14 cellular contexts compared by ENCODE assay signal in the genomic region with DNA sequence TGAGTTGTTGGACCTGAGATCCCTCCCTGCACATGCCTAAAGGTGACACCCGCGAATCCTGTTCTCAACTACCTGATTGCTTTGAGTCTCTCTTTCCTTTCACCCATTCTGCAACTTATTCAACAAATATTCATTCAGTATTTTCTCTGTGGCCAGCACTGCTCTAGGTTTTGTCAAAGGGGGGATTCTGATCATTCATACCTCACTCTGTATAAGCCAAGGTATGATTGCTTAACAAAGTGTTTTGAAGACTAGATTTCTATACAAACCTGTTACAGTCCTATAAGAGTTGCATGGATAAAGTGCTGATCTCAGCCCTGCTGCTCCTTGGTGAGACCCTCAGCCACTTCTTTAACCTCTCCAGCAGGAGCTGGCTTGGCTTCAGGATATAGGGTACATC.
DNase-seq lines count a peak whose midpoint lies in the region; ATAC-seq and TF ChIP-seq lines count a peak whose summit lies in the region.
"Had no signal": no experiment of that assay in that cellular context is flagged by ENCODE, and none has a peak within 500 bp of the region (broad histone marks: within the 10 kb centered on the region; RNA-seq: fewer than 3 reads in every experiment).

No MANE protein-coding gene starts in this region.

- H3K27ac Mint-ChIP-seq in stimulated activated effector memory CD8-positive, alpha-beta T cell treated with anti-CD3 and anti-CD28 coated beads, Interleukin-12 subunit alpha, Interleukin-12 subunit beta, amount 100 ng/mL, for 72 hours, result no peak overlapping the region
- H3K27ac Mint-ChIP-seq: CD4-positive, alpha-beta memory T cell had no signal

- no peak for TF ChIP-seq POLR2A in IMR-90 (IDR thresholded peaks at IDR 0.05; ENCODE audit: low read depth, low read length)

- H2BK120ac ChIP-seq in IMR-90 (ENCODE audit: low read depth, low read length), result 0 out of 2 replicates have a peak overlapping the region, but pooled peaks have one; percentile 6

- H3K18ac ChIP-seq in IMR-90 (ENCODE audit: low read depth, low read length), result no peak overlapping the region

- no peak overlapping the region for H3K4me3 Mint-ChIP-seq in stimulated activated effector memory CD8-positive, alpha-beta T cell treated with anti-CD3 and anti-CD28 coated beads, Interleukin-12 subunit alpha, Interleukin-12 subunit beta, amount 100 ng/mL, for 72 hours
- H3K4me3 Mint-ChIP-seq: CD4-positive, alpha-beta memory T cell had no signal

- H3K36me3 ChIP-seq in IMR-90 (ENCODE audit: control insufficient read depth, insufficient read depth, low read length) (no peaks in the 10 kb centered on the region), Karpas-422 (ENCODE audit: insufficient read depth, low read length) (no peaks in the 10 kb centered on the region), psoas muscle (ENCODE audit: insufficient read depth in 1 of 2, low read depth in 1 of 2) (no peaks in the 10 kb centered on the region)

- H3K9me1 ChIP-seq in IMR-90 (ENCODE audit: insufficient read depth, low read length), result peaks cover 4% of the 10 kb centered on the region; the same call in 1 of the 2 replicates

- CTCF ChIA-PET in IMR-90 (lab: Yijun Ruan, JAX), result no interaction called here

- H4K91ac ChIP-seq in IMR-90 (ENCODE audit: insufficient read depth, low read depth, low read length), result no peak overlapping the region

- no peaks in the 10 kb centered on the region for H3K36me3 Mint-ChIP-seq in stimulated activated effector memory CD8-positive, alpha-beta T cell treated with anti-CD3 and anti-CD28 coated beads, Interleukin-12 subunit alpha, Interleukin-12 subunit beta, amount 100 ng/mL, for 72 hours
- H3K36me3 Mint-ChIP-seq: CD4-positive, alpha-beta memory T cell had no signal

- H2AK9ac ChIP-seq in IMR-90 (replicated peaks; ENCODE audit: low read depth, low read length, poor library complexity), result no peak overlapping the region

- ATAC-seq in IMR-90 (ENCODE audit: low read depth) (no peak), psoas muscle (no peak), GM21515 (IDR thresholded peaks at IDR 0.05; ENCODE audit: unreplicated experiment) (no peak)
- peak; percentile 42 for ATAC-seq in stimulated activated effector memory CD8-positive, alpha-beta T cell treated with anti-CD3 and anti-CD28 coated beads, Interleukin-12 subunit alpha, Interleukin-12 subunit beta, amount 100 ng/mL, for 72 hours

- H3K4me1 ChIP-seq in IMR-90 (ENCODE audit: control insufficient read depth, insufficient read depth, low read length) (peaks cover 9% of the 10 kb centered on the region), Karpas-422 (ENCODE audit: low read length) (peaks cover 77% of the 10 kb centered on the region), psoas muscle (peaks cover 75% of the 10 kb centered on the region)

- H3K9me3 Mint-ChIP-seq in stimulated activated effector memory CD8-positive, alpha-beta T cell treated with anti-CD3 and anti-CD28 coated beads, Interleukin-12 subunit alpha, Interleukin-12 subunit beta, amount 100 ng/mL, for 72 hours, result no peaks in the 10 kb centered on the region

- H3K9me3 ChIP-seq in IMR-90 (ENCODE audit: control insufficient read depth, insufficient read depth, low read length) (no peaks in the 10 kb centered on the region), Karpas-422 (ENCODE audit: low read length) (no peaks in the 10 kb centered on the region), psoas muscle (no peaks in the 10 kb centered on the region)

- H3K27ac ChIP-seq in IMR-90 (ENCODE audit: insufficient read depth, low read length) (no peak overlapping the region), Karpas-422 (ENCODE audit: low read length) (peak overlapping the region; percentile 70), psoas muscle (peak overlapping the region; percentile 87)

- no peak for TF ChIP-seq CTCF in IMR-90 (conservative IDR thresholded peaks at IDR 0.05; ENCODE audit: low read depth, low read length)
- TF ChIP-seq CTCF in psoas muscle (IDR thresholded peaks at IDR 0.05), result no peak

- no TSS peak for BruUV-seq in IMR-90 (replicated peaks; lab: Mats Ljungman, UMichigan)

- dilution Hi-C loops in IMR-90 (cut with HindIII; ENCODE audit: low sequenced_read_pairs, unreplicated experiment), result no loop called here

- no peak overlapping the region for H2AK5ac ChIP-seq in IMR-90 (ENCODE audit: low read depth, low read length)

- no peak overlapping the region for H3K9ac ChIP-seq in IMR-90 (ENCODE audit: low read depth, low read length)
- H3K9ac ChIP-seq in Karpas-422 (ENCODE audit: low read length), result 0 out of 2 replicates have a peak overlapping the region, but pooled peaks have one; percentile 31

- no peak overlapping the region for H4K5ac ChIP-seq in IMR-90 (ENCODE audit: low read depth, low read length)

- peaks cover 55% of the 10 kb centered on the region for H3K4me1 Mint-ChIP-seq in stimulated activated effector memory CD8-positive, alpha-beta T cell treated with anti-CD3 and anti-CD28 coated beads, Interleukin-12 subunit alpha, Interleukin-12 subunit beta, amount 100 ng/mL, for 72 hours

- POLR2A ChIA-PET in IMR-90 (lab: Charles Lee; ENCODE audit: unreplicated experiment), result no interaction called here

- H3K79me1 ChIP-seq in IMR-90 (ENCODE audit: low read depth in 1 of 2, low read length in 2 of 2), result no peaks in the 10 kb centered on the region

- no peak overlapping the region for H3K14ac ChIP-seq in IMR-90 (replicated peaks; ENCODE audit: low read depth, low read length)

- TF ChIP-seq RAD21 in IMR-90 (IDR thresholded peaks at IDR 0.05; ENCODE audit: low read length), result no peak

- no peak overlapping the region for H2BK5ac ChIP-seq in IMR-90 (ENCODE audit: low read depth, low read length, poor library complexity, severe bottlenecking)

- no peak overlapping the region for H3K4ac ChIP-seq in IMR-90 (ENCODE audit: low read depth, low read length)

- 90% methylated on average over 2 of the region's 2 CpGs; no CpG with 5 or more reads in 1 of the 2 experiments for WGBS in IMR-90 (ENCODE audit: extremely low coverage in 2 of 2, insufficient read length in 1 of 2), 2 experiments
- 92 to 96% (median 93%) methylated on average over 2 of the region's 2 CpGs for WGBS in psoas muscle, 3 donors

- DNase-seq in IMR-90 (no peak), Karpas-422 (no peak), psoas muscle (no peak), NCI-H526 (lab: John Stamatoyannopoulos, UW) (no peak)
- DNase-seq in stimulated activated effector memory CD8-positive, alpha-beta T cell treated with anti-CD3 and anti-CD28 coated beads, Interleukin-12 subunit alpha, Interleukin-12 subunit beta, amount 100 ng/mL, for 72 hours (ENCODE audit: low spot score in 2 of 2), result no peak
- DNase-seq: C1 segment of cervical spinal cord; Calu3; CD4-positive, alpha-beta memory T cell; COR-L47; DMS53; DMS79 treated with DMSO at 0.1 percent for 48 hours; GOT3; HCEC 1CT had no signal

- no peaks in the 10 kb centered on the region for H3K79me2 ChIP-seq in Karpas-422 (ENCODE audit: low read length)

- H3K27me3 ChIP-seq in IMR-90 (ENCODE audit: control insufficient read depth, insufficient read depth, low read length), result no peaks in the 10 kb centered on the region; the same call in 1 of the 2 replicates
- no peaks in the 10 kb centered on the region for H3K27me3 ChIP-seq in Karpas-422 (ENCODE audit: low read length)
- no peaks in the 10 kb centered on the region for H3K27me3 ChIP-seq in psoas muscle (ENCODE audit: insufficient read depth in 3 of 3, low read length in 2 of 3)

- H3K4me2 ChIP-seq in IMR-90 (ENCODE audit: low read depth, low read length) (no peak overlapping the region), Karpas-422 (ENCODE audit: low read depth, low read length, poor library complexity, severe bottlenecking) (no peak overlapping the region)

- H2BK15ac ChIP-seq in IMR-90 (ENCODE audit: low read depth, low read length), result no peak overlapping the region; the same call in 2 of the 3 replicates

- H3K9me2 ChIP-seq in Karpas-422 (replicated peaks; ENCODE audit: insufficient read depth, low read length), result no peaks in the 10 kb centered on the region

- H2BK20ac ChIP-seq in IMR-90 (ENCODE audit: low read depth, low read length), result no peak overlapping the region

- intact Hi-C loops in IMR-90 (cut with micrococcal nuclease) (loop anchor here (5.0 kb wide), 1 partner anchor 102 kb away; no protein-coding TSS in a partner anchor), psoas muscle (cut with DNase I) (no loop called here)

- H4K20me1 ChIP-seq in IMR-90 (ENCODE audit: insufficient read depth, low read length) (no peaks in the 10 kb centered on the region), Karpas-422 (ENCODE audit: insufficient read depth, low read depth, low read length) (no peaks in the 10 kb centered on the region)

- no peak overlapping the region for H4K8ac ChIP-seq in IMR-90 (ENCODE audit: low read depth in 2 of 2, low read length in 2 of 2)

- no peak overlapping the region for H3K56ac ChIP-seq in IMR-90 (ENCODE audit: extremely low read depth, insufficient read depth, low read length)

- no peak overlapping the region for H3K23ac ChIP-seq in IMR-90 (ENCODE audit: low read depth, low read length)

- H3K4me3 ChIP-seq in IMR-90 (ENCODE audit: insufficient read depth, low read depth, low read length) (no peak overlapping the region), Karpas-422 (ENCODE audit: low read length) (no peak overlapping the region), psoas muscle (no peak overlapping the region)

- H2AFZ ChIP-seq in IMR-90 (replicated peaks; ENCODE audit: low read length, poor library complexity) (no peak overlapping the region), Karpas-422 (ENCODE audit: low read length) (no peak overlapping the region)

- in situ Hi-C loops in IMR-90 (cut with MboI; ENCODE audit: low sequenced_read_pairs), result no loop called here

TF ChIP-seq in IMR-90, 13 proteins besides CTCF, POLR2A, EP300 and RAD21:
- TF ChIP-seq CHD1 (IDR thresholded peaks at IDR 0.05; ENCODE audit: low read depth, low read length) (no peak), BHLHE40 (IDR thresholded peaks at IDR 0.05; ENCODE audit: low read depth, low read length) (no peak), RCOR1 (IDR thresholded peaks at IDR 0.05; ENCODE audit: insufficient replicate concordance, low read length) (no peak), NFE2L2 (IDR thresholded peaks at IDR 0.05; ENCODE audit: low read depth, low read length) (no peak), FOS (IDR thresholded peaks at IDR 0.05; ENCODE audit: low read depth, low read length) (no peak), SMC3 (IDR thresholded peaks at IDR 0.05; ENCODE audit: low read depth, low read length) (no peak), MAZ (IDR thresholded peaks at IDR 0.05; ENCODE audit: borderline replicate concordance, low read depth, low read length) (no peak), RFX5 (IDR thresholded peaks at IDR 0.05; ENCODE audit: low read depth, low read length) (no peak), MAFK (IDR thresholded peaks at IDR 0.05; ENCODE audit: low read depth, low read length) (no peak)
TF ChIP-seq in IMR-90: peak in this region for 0.
